In the genomic region with DNA sequence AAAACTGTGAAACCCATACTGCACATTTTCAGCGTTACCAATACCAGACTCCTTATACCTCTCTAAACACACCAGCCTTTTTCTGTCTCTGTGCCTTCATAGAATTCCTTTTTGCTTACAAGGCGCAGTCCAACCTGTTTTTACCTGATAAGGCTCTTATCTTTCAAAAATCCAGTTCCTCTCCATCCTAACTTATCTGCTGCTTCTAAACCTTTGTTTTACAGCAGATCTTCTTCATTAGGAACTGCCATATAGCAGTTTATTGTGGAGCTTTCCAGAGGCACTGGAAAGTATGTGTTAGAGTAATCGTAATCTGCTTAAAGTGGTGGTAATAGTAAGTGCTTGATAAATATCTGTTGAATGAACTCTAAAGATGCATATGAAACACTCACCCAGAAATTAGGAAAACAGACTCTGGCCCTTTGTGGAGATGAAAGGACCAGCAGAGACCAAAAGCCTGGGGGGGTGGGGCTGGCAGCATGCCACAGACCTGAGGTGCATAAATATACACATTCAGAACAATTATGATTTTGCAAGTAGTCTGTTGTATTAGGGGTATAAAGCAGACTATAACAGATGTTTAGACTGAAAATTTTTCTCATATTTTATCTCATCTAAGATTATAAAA, we compare ENCODE assay signal across 20 cellular contexts. TPM values are rescaled to one million over a fixed set of nuclear protein-coding genes. Genes with fewer than 3 reads are reported as not detected.
DNase-seq lines count a peak whose midpoint lies in the region; ATAC-seq and TF ChIP-seq lines count a peak whose summit lies in the region.
"Had no signal": no experiment of that assay in that cellular context is flagged by ENCODE, and none has a peak within 500 bp of the region (broad histone marks: within the 10 kb centered on the region; RNA-seq: fewer than 3 reads in every experiment).

No MANE protein-coding gene starts in this region.

- TF ChIP-seq CTCF in VCaP (conservative IDR thresholded peaks at IDR 0.05): no peak

- peak; percentile 34 for ATAC-seq in left colon
- ATAC-seq: Panc1 had no signal

- intact Hi-C loops in left colon (cut with DNase I, micrococcal nuclease): no loop called here
- intact Hi-C loops in activated T-helper 2 cell treated with anti-CD3 and anti-CD28 coated beads, Interferon-gamma antibody, Interleukin-2, Interleukin-4, amounts not matched to agents 10 μg/mL and 5 μg/mL and 100 μg/mL, durations not matched to agents 14 hours and 24 hours and 36 hours (cut with micrococcal nuclease): no loop called here

- peaks cover 4% of the 10 kb centered on the region for H3K27me3 Mint-ChIP-seq in activated T-helper 2 cell treated with anti-CD3 and anti-CD28 coated beads, Interferon-gamma antibody, Interleukin-2, Interleukin-4, amounts not matched to agents 10 μg/mL and 5 μg/mL and 100 μg/mL, durations not matched to agents 14 hours and 24 hours and 36 hours (ENCODE audit: low read depth)

- H3K27ac ChIP-seq in VCaP: peak overlapping the region; percentile 44
- H3K27ac ChIP-seq: 22Rv1, BLaER1, KMS-11, SJCRH30 had no signal

- peaks cover 2% of the 10 kb centered on the region for H3K4me1 Mint-ChIP-seq in activated T-helper 2 cell treated with anti-CD3 and anti-CD28 coated beads, Interferon-gamma antibody, Interleukin-2, Interleukin-4, amounts not matched to agents 10 μg/mL and 5 μg/mL and 100 μg/mL, durations not matched to agents 14 hours and 24 hours and 36 hours (ENCODE audit: low read depth)

- H3K27ac Mint-ChIP-seq in activated T-helper 2 cell treated with anti-CD3 and anti-CD28 coated beads, Interferon-gamma antibody, Interleukin-2, Interleukin-4, amounts not matched to agents 10 μg/mL and 5 μg/mL and 100 μg/mL, durations not matched to agents 14 hours and 24 hours and 36 hours: no peak overlapping the region
- H3K27ac Mint-ChIP-seq: CD4-positive, alpha-beta T cell had no signal

- no peaks in the 10 kb centered on the region for H3K36me3 Mint-ChIP-seq in activated T-helper 2 cell treated with anti-CD3 and anti-CD28 coated beads, Interferon-gamma antibody, Interleukin-2, Interleukin-4, amounts not matched to agents 10 μg/mL and 5 μg/mL and 100 μg/mL, durations not matched to agents 14 hours and 24 hours and 36 hours (ENCODE audit: low read depth)

- no peak overlapping the region for H3K4me3 Mint-ChIP-seq in activated T-helper 2 cell treated with anti-CD3 and anti-CD28 coated beads, Interferon-gamma antibody, Interleukin-2, Interleukin-4, amounts not matched to agents 10 μg/mL and 5 μg/mL and 100 μg/mL, durations not matched to agents 14 hours and 24 hours and 36 hours (ENCODE audit: low read depth)
- H3K4me3 Mint-ChIP-seq: CD4-positive, alpha-beta T cell had no signal

- DNase-seq in NCI-H1417 (lab: John Stamatoyannopoulos, UW): peak in 2 of 3 experiments; percentile 32 to 70
- DNase-seq in NCI-H1417 treated with DMSO at 0.1 percent for 48 hours (lab: John Stamatoyannopoulos, UW): no peak
- peak; percentile 68 for DNase-seq in NCI-H1105 (lab: John Stamatoyannopoulos, UW)
- DNase-seq in left colon: no peak
- DNase-seq in RPMI8226: no peak
- no peak for DNase-seq in activated T-helper 2 cell treated with anti-CD3 and anti-CD28 coated beads, Interferon-gamma antibody, Interleukin-2, Interleukin-4, amounts not matched to agents 10 μg/mL and 5 μg/mL and 100 μg/mL, durations not matched to agents 14 hours and 24 hours and 36 hours (ENCODE audit: low spot score)
- DNase-seq in dedifferentiated amniotic fluid mesenchymal stem cell (ENCODE audit: extremely low spot score): no peak
- DNase-seq: ACHN; CD4-positive, alpha-beta T cell; DMS153; NCI-H1930; NCI-H510A; NCI-H774; NK-92 treated with Interleukin-12 subunit alpha and Interleukin-12 subunit beta, amount 100 ng/mL, for 24 hours; SJCRH30 had no signal

- no peaks in the 10 kb centered on the region for H3K9me3 Mint-ChIP-seq in activated T-helper 2 cell treated with anti-CD3 and anti-CD28 coated beads, Interferon-gamma antibody, Interleukin-2, Interleukin-4, amounts not matched to agents 10 μg/mL and 5 μg/mL and 100 μg/mL, durations not matched to agents 14 hours and 24 hours and 36 hours
- H3K9me3 Mint-ChIP-seq: CD4-positive, alpha-beta T cell had no signal

RNA-seq across cellular contexts. Expression of a gene that starts 29.3 kb away (rescaled TPM):
- total RNA-seq in left colon: 10 to 100 TPM; 21.3 to 28.2 TPM
- 0.09 and 0.11 TPM in 2 replicates for total RNA-seq in activated T-helper 2 cell treated with anti-CD3 and anti-CD28 coated beads, Interferon-gamma antibody, Interleukin-2, Interleukin-4, amounts not matched to agents 10 μg/mL and 5 μg/mL and 100 μg/mL, durations not matched to agents 14 hours and 24 hours and 36 hours

Comparison
In these comparisons a context has a peak if more than half of its experiments do, and no peak if none do; other contexts are left out.
1. DNase-seq: peak in NCI-H1417 (2 of 3) and NCI-H1105 (single experiment); none in NCI-H1417 treated with DMSO at 0.1 percent for 48 hours (single experiment), left colon (0 of 2), RPMI8226 (single experiment), activated T-helper 2 cell treated with anti-CD3 and anti-CD28 coated beads, Interferon-gamma antibody, Interleukin-2, Interleukin-4, amounts not matched to agents 10 μg/mL and 5 μg/mL and 100 μg/mL, durations not matched to agents 14 hours and 24 hours and 36 hours (single experiment) and dedifferentiated amniotic fluid mesenchymal stem cell (single experiment).
2. RNA of a gene that starts 29.3 kb away (total RNA-seq): 21.3 to 28.2 TPM in left colon; 0.09 to 0.11 TPM in activated T-helper 2 cell treated with anti-CD3 and anti-CD28 coated beads, Interferon-gamma antibody, Interleukin-2, Interleukin-4, amounts not matched to agents 10 μg/mL and 5 μg/mL and 100 μg/mL, durations not matched to agents 14 hours and 24 hours and 36 hours; every median in the first group is over 10 times any median in the second.